ENCODE assay signal across 36 cellular contexts in genomic region chr18:35603528-35603927, GRCh38.
"Had no signal": no experiment of that assay in that cellular context is flagged by ENCODE, and none has a peak within 500 bp of the region (broad histone marks: within the 10 kb centered on the region; RNA-seq: fewer than 3 reads in every experiment).

No MANE protein-coding gene starts in this region.

- H3K27me3 Mint-ChIP-seq: activated B cell treated with CpG ODN at 0.5 μM for 24 hours; activated CD4-positive, alpha-beta memory T cell treated with anti-CD3 and anti-CD28 coated beads, Interleukin-2, amount 10 ng/mL, durations not matched to agents 7 days and 5 days; activated CD4-positive, alpha-beta T cell treated with anti-CD3 and anti-CD28 coated beads, Interleukin-2, amount 10 ng/mL, durations not matched to agents 24 days and 14 days; activated CD8-positive, alpha-beta memory T cell treated with anti-CD3 and anti-CD28 coated beads, Interleukin-2, amount 10 ng/mL, durations not matched to agents 7 days and 5 days; activated naive CD4-positive, alpha-beta T cell treated with anti-CD3 and anti-CD28 coated beads, Interleukin-2, amount 10 ng/mL, durations not matched to agents 7 days and 5 days; activated naive CD4-positive, alpha-beta T cell treated with anti-CD3 and anti-CD28 coated beads, Interleukin-2, amount 50 U/mL, for 24 hours; activated naive CD8-positive, alpha-beta T cell; activated naive CD8-positive, alpha-beta T cell treated with anti-CD3 and anti-CD28 coated beads, Interleukin-2, amount 10 ng/mL, durations not matched to agents 7 days and 5 days; activated naive CD8-positive, alpha-beta T cell treated with anti-CD3 and anti-CD28 coated beads, Interleukin-2, amount 50 U/mL, for 24 hours; activated T-cell treated with anti-CD3 and anti-CD28 coated beads, Interleukin-2, amount 50 U/mL, for 24 hours; central memory CD8-positive, alpha-beta T cell had no signal

- ATAC-seq: activated CD8-positive, alpha-beta memory T cell treated with anti-CD3 and anti-CD28 coated beads, Interleukin-2, amount 10 ng/mL, durations not matched to agents 7 days and 5 days; activated CD8-positive, alpha-beta T cell treated with anti-CD3 and anti-CD28 coated beads, Interleukin-2, amount 10 ng/mL, durations not matched to agents 7 days and 5 days; activated naive CD8-positive, alpha-beta T cell treated with anti-CD3 and anti-CD28 coated beads, Interleukin-2, amount 50 U/mL, for 24 hours had no signal

- H3K4me3 ChIP-seq: ascending aorta, cardiac muscle cell had no signal

- H3K36me3 ChIP-seq: ascending aorta, cardiac muscle cell had no signal

- H3K4me1 Mint-ChIP-seq: activated naive CD4-positive, alpha-beta T cell treated with anti-CD3 and anti-CD28 coated beads, Interleukin-2, amount 10 ng/mL, durations not matched to agents 7 days and 5 days had no signal

- DNase-seq: activated B cell treated with CpG ODN at 0.5 μM for 24 hours; activated CD4-positive, alpha-beta memory T cell treated with anti-CD3 and anti-CD28 coated beads, Interleukin-2, amount 10 ng/mL, durations not matched to agents 7 days and 5 days; activated CD4-positive, alpha-beta T cell treated with anti-CD3 and anti-CD28 coated beads for 4 hours; activated CD4-positive, alpha-beta T cell treated with anti-CD3 and anti-CD28 coated beads, Interleukin-2, amount 10 ng/mL, durations not matched to agents 24 days and 14 days; activated CD4-positive, alpha-beta T cell treated with anti-CD3 and anti-CD28 coated beads, Interleukin-2, amount 50 U/mL, for 1 hour; activated CD4-positive, alpha-beta T cell treated with anti-CD3 and anti-CD28 coated beads, Interleukin-2, amount 50 U/mL, for 4 hours; activated CD4-positive, CD25-positive, alpha-beta regulatory T cell treated with anti-CD3 and anti-CD28 coated beads, Interleukin-2, amount 50 U/mL, for 72 hours; activated CD8-positive, alpha-beta memory T cell treated with anti-CD3 and anti-CD28 coated beads for 24 hours; activated CD8-positive, alpha-beta memory T cell treated with anti-CD3 and anti-CD28 coated beads, Interleukin-2, amount 10 ng/mL, durations not matched to agents 7 days and 5 days; activated CD8-positive, alpha-beta memory T cell treated with anti-CD3 and anti-CD28 coated beads, Interleukin-2, amount 50 U/mL, for 48 hours; activated CD8-positive, alpha-beta T cell treated with anti-CD3 and anti-CD28 coated beads, Interleukin-2, amount 10 ng/mL, durations not matched to agents 7 days and 5 days; activated effector memory CD4-positive, alpha-beta T cell treated with Interleukin-2 at 50 U/mL for 16 hours; activated gamma-delta T cell; activated naive CD4-positive, alpha-beta T cell treated with anti-CD3 and anti-CD28 coated beads, Interleukin-2, amount 10 ng/mL, durations not matched to agents 7 days and 5 days; activated naive CD4-positive, alpha-beta T cell treated with Interleukin-2 at 50 U/mL for 16 hours; activated naive CD8-positive, alpha-beta T cell treated with anti-CD3 and anti-CD28 coated beads, Interleukin-2, amount 10 ng/mL, durations not matched to agents 7 days and 5 days; activated naive CD8-positive, alpha-beta T cell treated with anti-CD3 and anti-CD28 coated beads, Interleukin-2, amount 50 U/mL, for 24 hours; activated T-cell treated with anti-CD3 and anti-CD28 coated beads, Interleukin-2, amount 50 U/mL, for 24 hours; activated T-cell treated with anti-CD3 and anti-CD28 coated beads, Interleukin-2, amount 50 U/mL, for 48 hours; amygdala; anterior cingulate cortex; caudate nucleus; cerebellar nuclear complex; T-helper 1 cell; T-helper 2 cell; T-helper 9 cell had no signal

- H3K4me3 Mint-ChIP-seq: activated B cell treated with CpG ODN at 0.5 μM for 24 hours; activated CD4-positive, alpha-beta memory T cell treated with anti-CD3 and anti-CD28 coated beads, Interleukin-2, amount 10 ng/mL, durations not matched to agents 7 days and 5 days; activated CD4-positive, alpha-beta T cell treated with anti-CD3 and anti-CD28 coated beads, Interleukin-2, amount 10 ng/mL, durations not matched to agents 24 days and 14 days; activated CD8-positive, alpha-beta memory T cell treated with anti-CD3 and anti-CD28 coated beads, Interleukin-2, amount 10 ng/mL, durations not matched to agents 7 days and 5 days; activated CD8-positive, alpha-beta T cell treated with anti-CD3 and anti-CD28 coated beads, Interleukin-2, amount 10 ng/mL, durations not matched to agents 7 days and 5 days; activated naive CD4-positive, alpha-beta T cell treated with anti-CD3 and anti-CD28 coated beads, Interleukin-2, amount 10 ng/mL, durations not matched to agents 7 days and 5 days; activated naive CD4-positive, alpha-beta T cell treated with anti-CD3 and anti-CD28 coated beads, Interleukin-2, amount 50 U/mL, for 24 hours; activated naive CD8-positive, alpha-beta T cell; activated naive CD8-positive, alpha-beta T cell treated with anti-CD3 and anti-CD28 coated beads, Interleukin-2, amount 10 ng/mL, durations not matched to agents 7 days and 5 days; activated naive CD8-positive, alpha-beta T cell treated with anti-CD3 and anti-CD28 coated beads, Interleukin-2, amount 50 U/mL, for 24 hours; activated T-cell treated with anti-CD3 and anti-CD28 coated beads, Interleukin-2, amount 50 U/mL, for 24 hours; brain; central memory CD8-positive, alpha-beta T cell; T-helper 1 cell treated with Interleukin-12 subunit alpha and Interleukin-12 subunit beta and Interleukin-4 antibody, amounts not matched to agents 30 μg/mL and 1 μg/mL, for 36 hours; T-helper 2 cell treated with Interferon-gamma antibody and Interleukin-4, amounts not matched to agents 5 μg/mL and 100 μg/mL, for 36 hours had no signal

- H3K27ac ChIP-seq: ascending aorta, cardiac muscle cell, VCaP had no signal

- H3K27me3 ChIP-seq: ascending aorta, cardiac muscle cell had no signal

- H3K27ac Mint-ChIP-seq: activated B cell treated with CpG ODN at 0.5 μM for 24 hours; activated CD4-positive, alpha-beta memory T cell treated with anti-CD3 and anti-CD28 coated beads, Interleukin-2, amount 10 ng/mL, durations not matched to agents 7 days and 5 days; activated CD4-positive, alpha-beta T cell treated with anti-CD3 and anti-CD28 coated beads, Interleukin-2, amount 10 ng/mL, durations not matched to agents 24 days and 14 days; activated CD8-positive, alpha-beta memory T cell treated with anti-CD3 and anti-CD28 coated beads, Interleukin-2, amount 10 ng/mL, durations not matched to agents 7 days and 5 days; activated CD8-positive, alpha-beta T cell treated with anti-CD3 and anti-CD28 coated beads, Interleukin-2, amount 10 ng/mL, durations not matched to agents 7 days and 5 days; activated naive CD4-positive, alpha-beta T cell treated with anti-CD3 and anti-CD28 coated beads, Interleukin-2, amount 10 ng/mL, durations not matched to agents 7 days and 5 days; activated naive CD4-positive, alpha-beta T cell treated with anti-CD3 and anti-CD28 coated beads, Interleukin-2, amount 50 U/mL, for 24 hours; activated naive CD8-positive, alpha-beta T cell; activated naive CD8-positive, alpha-beta T cell treated with anti-CD3 and anti-CD28 coated beads, Interleukin-2, amount 10 ng/mL, durations not matched to agents 7 days and 5 days; activated naive CD8-positive, alpha-beta T cell treated with anti-CD3 and anti-CD28 coated beads, Interleukin-2, amount 50 U/mL, for 24 hours; activated T-cell treated with anti-CD3 and anti-CD28 coated beads, Interleukin-2, amount 50 U/mL, for 24 hours; activated T-helper 2 cell treated with anti-CD3 and anti-CD28 coated beads, Interferon-gamma antibody, Interleukin-2, Interleukin-4, amounts not matched to agents 10 μg/mL and 5 μg/mL and 100 μg/mL, durations not matched to agents 14 hours and 24 hours and 36 hours; brain; T-helper 1 cell treated with Interleukin-12 subunit alpha and Interleukin-12 subunit beta and Interleukin-4 antibody, amounts not matched to agents 30 μg/mL and 1 μg/mL, for 36 hours; T-helper 2 cell treated with Interferon-gamma antibody and Interleukin-4, amounts not matched to agents 5 μg/mL and 100 μg/mL, for 36 hours had no signal

- H3K4me1 ChIP-seq: ascending aorta had no signal
